8 cellular contexts compared by ENCODE assay signal in genomic region chr19:2976609-2977000, GRCh38. TPM values are rescaled to one million over a fixed set of nuclear protein-coding genes. Genes with fewer than 3 reads are reported as not detected.
DNase-seq lines count a peak whose midpoint lies in the region; ATAC-seq and TF ChIP-seq lines count a peak whose summit lies in the region.

No MANE protein-coding gene starts in this region.

- H4K20me1 ChIP-seq in BLaER1 treated with 17β-estradiol and CSF1 and Interleukin-3, amounts not matched to agents 10 nM and 100 nM = no peaks in the 10 kb centered on the region

- ATAC-seq in natural killer cell treated with Interleukin-12 subunit alpha and Interleukin-12 subunit beta and Interleukin-15 and Interleukin-18, amount 100 ng/mL, for 72 hours = no peak
- ATAC-seq in HG03469 (IDR thresholded peaks at IDR 0.05; ENCODE audit: unreplicated experiment) (no peak), GM21360 (IDR thresholded peaks at IDR 0.05; ENCODE audit: unreplicated experiment) (no peak)

- DNase-seq in chondrocyte (ENCODE audit: low spot score) = no peak
- no peak for DNase-seq in natural killer cell treated with Interleukin-12 subunit alpha and Interleukin-12 subunit beta and Interleukin-15 and Interleukin-18, amount 100 ng/mL, for 72 hours (ENCODE audit: low spot score)
- DNase-seq in HUDEP-2 (lab: John Stamatoyannopoulos, UW; ENCODE audit: unreplicated experiment in 76 of 76) = no peak
- DNase-seq in NOMO-1 treated with dmso at 0.1 percent for 144 hours (lab: John Stamatoyannopoulos, UW; ENCODE audit: unreplicated experiment) = no peak

- H3K9me3 ChIP-seq in BLaER1 treated with 17β-estradiol and CSF1 and Interleukin-3, amounts not matched to agents 10 nM and 100 nM (replicated peaks in 1 of 11) = no peaks in the 10 kb centered on the region
- H3K9me3 ChIP-seq in HUES64 (ENCODE audit: insufficient read depth, low read depth, low read length) = no peaks in the 10 kb centered on the region

- 7% methylated on average over 15 of the region's 15 CpGs for WGBS in HUES64

- peak overlapping the region in 10 of 11 experiments; percentile 6 to 69 (median 55); a peak in 19 of 22 replicates for H3K27ac ChIP-seq in BLaER1 treated with 17β-estradiol and CSF1 and Interleukin-3, amounts not matched to agents 10 nM and 100 nM
- H3K27ac ChIP-seq in HUES64 (ENCODE audit: low read depth, low read length) = no peak overlapping the region

- no peak for TF ChIP-seq CTCF in chondrocyte (IDR thresholded peaks at IDR 0.05)

- peak overlapping the region; percentile 53 to 73 (median 60) for H3K4me3 ChIP-seq in BLaER1 treated with 17β-estradiol and CSF1 and Interleukin-3, amounts not matched to agents 10 nM and 100 nM
- H3K4me3 ChIP-seq in HUES64 (ENCODE audit: low read length) = peak overlapping the region; percentile 65

- no peak overlapping the region for H3K27ac Mint-ChIP-seq in chondrocyte (ENCODE audit: unreplicated experiment)
- peak overlapping the region; percentile 43 to 76 for H3K27ac Mint-ChIP-seq in natural killer cell treated with Interleukin-12 subunit alpha and Interleukin-12 subunit beta and Interleukin-15 and Interleukin-18, amount 100 ng/mL, for 72 hours

- H3K27me3 ChIP-seq in BLaER1 treated with 17β-estradiol and CSF1 and Interleukin-3, amounts not matched to agents 10 nM and 100 nM = no peaks in the 10 kb centered on the region
- peaks cover 58% of the 10 kb centered on the region for H3K27me3 ChIP-seq in HUES64 (ENCODE audit: insufficient read depth, low read length)

- peak overlapping the region; percentile 90 for H3K4me3 Mint-ChIP-seq in chondrocyte (ENCODE audit: unreplicated experiment)
- H3K4me3 Mint-ChIP-seq in natural killer cell treated with Interleukin-12 subunit alpha and Interleukin-12 subunit beta and Interleukin-15 and Interleukin-18, amount 100 ng/mL, for 72 hours = peak overlapping the region; percentile 79

- H3K4me1 ChIP-seq in BLaER1 treated with 17β-estradiol and CSF1 and Interleukin-3, amounts not matched to agents 10 nM and 100 nM = peaks cover 63 to 91% (median 87%) of the 10 kb centered on the region in 10 experiments
- peaks cover 8% of the 10 kb centered on the region; the same call in 1 of the 2 replicates for H3K4me1 ChIP-seq in HUES64 (ENCODE audit: insufficient read depth, low read length)

- H3K9me3 Mint-ChIP-seq in chondrocyte (ENCODE audit: low read depth) = no peaks in the 10 kb centered on the region
- H3K9me3 Mint-ChIP-seq in natural killer cell treated with Interleukin-12 subunit alpha and Interleukin-12 subunit beta and Interleukin-15 and Interleukin-18, amount 100 ng/mL, for 72 hours = no peaks in the 10 kb centered on the region

- peaks cover 18% of the 10 kb centered on the region for H3K4me1 Mint-ChIP-seq in chondrocyte (ENCODE audit: low read depth)
- peaks cover 5 to 13% of the 10 kb centered on the region in 2 donors for H3K4me1 Mint-ChIP-seq in natural killer cell treated with Interleukin-12 subunit alpha and Interleukin-12 subunit beta and Interleukin-15 and Interleukin-18, amount 100 ng/mL, for 72 hours (ENCODE audit: low read depth in 2 of 2)

- H3K27me3 Mint-ChIP-seq in chondrocyte (ENCODE audit: low read depth) = peaks cover 12% of the 10 kb centered on the region
- H3K27me3 Mint-ChIP-seq in natural killer cell treated with Interleukin-12 subunit alpha and Interleukin-12 subunit beta and Interleukin-15 and Interleukin-18, amount 100 ng/mL, for 72 hours = peaks cover 2 to 10% of the 10 kb centered on the region in 2 donors

- peak overlapping the region; percentile 94 to 100 (median 98) for H3K4me2 ChIP-seq in BLaER1 treated with 17β-estradiol and CSF1 and Interleukin-3, amounts not matched to agents 10 nM and 100 nM

- H3K9ac ChIP-seq in BLaER1 treated with 17β-estradiol and CSF1 and Interleukin-3, amounts not matched to agents 10 nM and 100 nM = peak overlapping the region; percentile 47 to 79 (median 65); a peak in 21 of 22 replicates
- H3K9ac ChIP-seq in HUES64 (ENCODE audit: low read depth, low read length) = no peak overlapping the region

- H3K36me3 ChIP-seq in BLaER1 treated with 17β-estradiol and CSF1 and Interleukin-3, amounts not matched to agents 10 nM and 100 nM = no peaks in the 10 kb centered on the region
- H3K36me3 ChIP-seq in HUES64 (ENCODE audit: insufficient read depth, low read length) = no peaks in the 10 kb centered on the region

- no peaks in the 10 kb centered on the region for H3K36me3 Mint-ChIP-seq in chondrocyte (ENCODE audit: low read depth)
- H3K36me3 Mint-ChIP-seq in natural killer cell treated with Interleukin-12 subunit alpha and Interleukin-12 subunit beta and Interleukin-15 and Interleukin-18, amount 100 ng/mL, for 72 hours = no peaks in the 10 kb centered on the region

RNA-seq across cellular contexts. Expression of gene TLE6, which starts 0.8 kb away (rescaled TPM):
- 0.80 TPM for polyA plus RNA-seq in HUES64 (2013, experiment 1 of 2)
- 0.51 TPM for polyA plus RNA-seq in HUES64 (2013, experiment 2 of 2)
- 0.36 to 1.1 TPM (median 0.55 TPM) in 3 replicates for total RNA-seq in chondrocyte
- total RNA-seq in natural killer cell treated with Interleukin-12 subunit alpha and Interleukin-12 subunit beta and Interleukin-15 and Interleukin-18, amount 100 ng/mL, for 72 hours = 1 to 10 TPM in 1 of 2 donors, under 1 TPM in 1; 0.45 to 1.8 TPM

RNA-seq across cellular contexts. Expression of gene ZNF77, which starts 31.8 kb away (rescaled TPM):
- 4.2 TPM for polyA plus RNA-seq in HUES64 (2013, experiment 1 of 2)
- polyA plus RNA-seq in HUES64 (2013, experiment 2 of 2) = 4.4 TPM
- 2.9 to 4.1 TPM (median 3.6 TPM) in 3 replicates for total RNA-seq in chondrocyte
- 10 to 100 TPM in 1 of 2 donors, 1 to 10 TPM in 1; 5.3 to 10.4 TPM for total RNA-seq in natural killer cell treated with Interleukin-12 subunit alpha and Interleukin-12 subunit beta and Interleukin-15 and Interleukin-18, amount 100 ng/mL, for 72 hours

RNA-seq across cellular contexts. Expression of gene TLE2, which starts 52.5 kb away (rescaled TPM):
- polyA plus RNA-seq in HUES64 (2013, experiment 1 of 2) = 1.8 TPM
- polyA plus RNA-seq in HUES64 (2013, experiment 2 of 2) = 2.2 TPM
- 12.3 to 14.1 TPM (median 13.7 TPM) in 3 replicates for total RNA-seq in chondrocyte
- total RNA-seq in natural killer cell treated with Interleukin-12 subunit alpha and Interleukin-12 subunit beta and Interleukin-15 and Interleukin-18, amount 100 ng/mL, for 72 hours = 1 to 10 TPM; 1.3 to 3.2 TPM
